ENCODE assay signal across 29 cellular contexts in genomic region chr17:54405826-54406225, GRCh38.
"Had no signal": no experiment of that assay in that cellular context is flagged by ENCODE, and none has a peak within 500 bp of the region (broad histone marks: within the 10 kb centered on the region; RNA-seq: fewer than 3 reads in every experiment).

No MANE protein-coding gene starts in this region.

- ATAC-seq: naive thymus-derived CD4-positive, alpha-beta T cell; natural killer cell; psoas muscle; right cardiac atrium; sciatic nerve; stimulated activated memory B cell treated with anti-CD40 and anti-IgM and Interleukin-4, amounts not matched to agents 10 μg/mL and 1 μg/mL and 100 μg/mL, for 72 hours; stimulated activated naive CD8-positive, alpha-beta T cell treated with anti-CD3 and anti-CD28 coated beads, Interleukin-15, amount 100 ng/mL, for 72 hours; stimulated activated naive CD8-positive, alpha-beta T cell treated with anti-CD3 and anti-CD28 coated beads, Interleukin-15, Interleukin-2, amounts not matched to agents 100 U/mL and 50 U/mL, for 24 hours; upper lobe of right lung had no signal

- H3K4me2 ChIP-seq: neural progenitor cell, smooth muscle cell had no signal

- H2AFZ ChIP-seq: neural progenitor cell, parathyroid adenoma had no signal

- H3K27me3 ChIP-seq: neural progenitor cell, ovary, spleen, suprapubic skin, thyroid gland, tibial nerve, upper lobe of right lung, uterus had no signal

- H3K36me3 ChIP-seq: neural progenitor cell, ovary, spleen, suprapubic skin, thoracic aorta, thyroid gland, tibial nerve, upper lobe of right lung, uterus had no signal

- H3K9me3 ChIP-seq: ovary, psoas muscle, suprapubic skin, thoracic aorta, thyroid gland, tibial nerve, upper lobe of right lung, uterus had no signal

- H3K9ac ChIP-seq: neural progenitor cell, parathyroid adenoma had no signal

- H3K27ac ChIP-seq: neural progenitor cell, ovary, parathyroid adenoma, psoas muscle, skin epidermis, spleen, suprapubic skin, thoracic aorta, thyroid gland, tibial nerve, upper lobe of right lung, uterus had no signal

- H3K4me3 ChIP-seq: neural progenitor cell, ovary, psoas muscle, skin epidermis, smooth muscle cell, spleen, suprapubic skin, thoracic aorta, thyroid gland, tibial nerve, upper lobe of right lung, uterus had no signal

- DNase-seq: naive thymus-derived CD4-positive, alpha-beta T cell; natural killer cell; occipital lobe; ovary; posterior cingulate gyrus; psoas muscle; right cardiac atrium; spleen; stimulated activated CD4-positive, alpha-beta T cell treated with anti-CD3 and anti-CD28 coated beads, Interleukin-12 subunit alpha, Interleukin-12 subunit beta, amount 100 ng/mL, for 4 hours; stimulated activated CD4-positive, alpha-beta T cell treated with anti-CD3 and anti-CD28 coated beads, Interleukin-1b, Interleukin-23, amount 100 ng/mL, for 48 hours; stimulated activated CD4-positive, alpha-beta T cell treated with anti-CD3 and anti-CD28 coated beads, Interleukin-4, amount 100 ng/mL, for 1 hour; stimulated activated CD4-positive, alpha-beta T cell treated with anti-CD3 and anti-CD28 coated beads, Interleukin-4, amount 100 ng/mL, for 4 hours; stimulated activated CD8-positive, alpha-beta memory T cell treated with anti-CD3 and anti-CD28 coated beads, Interleukin-4, amount 100 ng/mL, for 48 hours; stimulated activated naive CD4-positive, alpha-beta T cell; stimulated activated naive CD8-positive, alpha-beta T cell treated with anti-CD3 and anti-CD28 coated beads, Interleukin-15, amount 100 ng/mL, for 72 hours; stimulated activated naive CD8-positive, alpha-beta T cell treated with anti-CD3 and anti-CD28 coated beads, Interleukin-15, Interleukin-2, amounts not matched to agents 100 U/mL and 50 U/mL, for 24 hours; substantia nigra; thyroid gland; upper lobe of right lung; uterus had no signal

- H3K79me2 ChIP-seq: parathyroid adenoma had no signal

- H3K4me1 ChIP-seq: parathyroid adenoma, psoas muscle, spleen, thyroid gland, tibial nerve, upper lobe of right lung, uterus had no signal
